Comparison of ENCODE assay signal across 8 cellular contexts in genomic region chr7:23530901-23531793, GRCh38. TPM values are rescaled to one million over a fixed set of nuclear protein-coding genes. Genes with fewer than 3 reads are reported as not detected.
DNase-seq lines count a peak whose midpoint lies in the region; ATAC-seq and TF ChIP-seq lines count a peak whose summit lies in the region.

No MANE protein-coding gene starts in this region.

- no peaks in the 10 kb centered on the region for H3K36me3 ChIP-seq in BJ (ENCODE audit: control insufficient read depth, insufficient read depth, low read length)
- no peaks in the 10 kb centered on the region for H3K36me3 ChIP-seq in esophagus muscularis mucosa
- H3K36me3 ChIP-seq in muscle layer of duodenum (ENCODE audit: control insufficient read depth in 1 of 2, insufficient read depth in 2 of 2, low read length in 2 of 2) = peaks cover 0 to 4% of the 10 kb centered on the region in 2 donors

- H3K9me3 ChIP-seq in esophagus muscularis mucosa (no peaks in the 10 kb centered on the region), muscle layer of duodenum (ENCODE audit: control insufficient read depth in 1 of 2, low read length in 2 of 2) (no peaks in the 10 kb centered on the region)

- no peaks in the 10 kb centered on the region for H3K27me3 Mint-ChIP-seq in activated T-cell treated with anti-CD3 and anti-CD28 coated beads, Interleukin-2, amount 50 U/mL, for 72 hours (ENCODE audit: low read depth)
- H3K27me3 Mint-ChIP-seq in stimulated activated memory B cell treated with anti-CD40 and anti-IgM and Interleukin-4, amounts not matched to agents 10 μg/mL and 1 μg/mL and 100 μg/mL, for 72 hours = no peaks in the 10 kb centered on the region

- WGBS in esophagus muscularis mucosa = under 1% methylated on average over 42 of the region's 58 CpGs

- POLR2A ChIA-PET in BJ (lab: Charles Lee) = interaction anchor here (0.6 kb wide), 2 partner anchors 40 to 566 kb away, joined by 6 to 8 read pairs; no protein-coding TSS in a partner anchor

- H3K4me3 Mint-ChIP-seq in activated T-cell treated with anti-CD3 and anti-CD28 coated beads, Interleukin-2, amount 50 U/mL, for 72 hours = peak overlapping the region; percentile 100
- H3K4me3 Mint-ChIP-seq in stimulated activated memory B cell treated with anti-CD40 and anti-IgM and Interleukin-4, amounts not matched to agents 10 μg/mL and 1 μg/mL and 100 μg/mL, for 72 hours = peak overlapping the region; percentile 99

- H3K4me1 ChIP-seq in esophagus muscularis mucosa (peaks cover 24 to 50% (median 47%) of the 10 kb centered on the region in 4 donors), muscle layer of duodenum (ENCODE audit: control insufficient read depth in 1 of 2, insufficient read depth in 2 of 2, low read length in 2 of 2) (peaks cover 12 to 35% of the 10 kb centered on the region in 2 donors)

- H3K27ac Mint-ChIP-seq in activated T-cell treated with anti-CD3 and anti-CD28 coated beads, Interleukin-2, amount 50 U/mL, for 72 hours = peak overlapping the region; percentile 100
- H3K27ac Mint-ChIP-seq in stimulated activated memory B cell treated with anti-CD40 and anti-IgM and Interleukin-4, amounts not matched to agents 10 μg/mL and 1 μg/mL and 100 μg/mL, for 72 hours = peak overlapping the region; percentile 100

- no peaks in the 10 kb centered on the region for H3K9me3 Mint-ChIP-seq in activated T-cell treated with anti-CD3 and anti-CD28 coated beads, Interleukin-2, amount 50 U/mL, for 72 hours
- no peaks in the 10 kb centered on the region for H3K9me3 Mint-ChIP-seq in stimulated activated memory B cell treated with anti-CD40 and anti-IgM and Interleukin-4, amounts not matched to agents 10 μg/mL and 1 μg/mL and 100 μg/mL, for 72 hours

- H3K36me3 Mint-ChIP-seq in activated T-cell treated with anti-CD3 and anti-CD28 coated beads, Interleukin-2, amount 50 U/mL, for 72 hours (ENCODE audit: insufficient read depth in 2 of 2) = peaks cover 10 to 18% of the 10 kb centered on the region in 2 donors
- no peaks in the 10 kb centered on the region for H3K36me3 Mint-ChIP-seq in stimulated activated memory B cell treated with anti-CD40 and anti-IgM and Interleukin-4, amounts not matched to agents 10 μg/mL and 1 μg/mL and 100 μg/mL, for 72 hours

- peak overlapping the region; percentile 63 for H3K4me3 ChIP-seq in BJ (ENCODE audit: low read depth, low read length)
- peak overlapping the region; percentile 84 to 99 (median 94) for H3K4me3 ChIP-seq in esophagus muscularis mucosa
- H3K4me3 ChIP-seq in muscle layer of duodenum (ENCODE audit: low read depth in 1 of 2, low read length in 2 of 2) = peak overlapping the region; percentile 84 to 87

- CTCF ChIA-PET in BJ (lab: Yijun Ruan, JAX) = interaction anchor here (0.8 to 1.7 kb wide), 3 partner anchors 10 to 259 kb away, joined by 4 to 5 read pairs (median 4); no protein-coding TSS in a partner anchor

- H3K27me3 ChIP-seq in BJ (ENCODE audit: control insufficient read depth, insufficient read depth, low read length) (no peaks in the 10 kb centered on the region), esophagus muscularis mucosa (no peaks in the 10 kb centered on the region), muscle layer of duodenum (ENCODE audit: low read depth, low read length) (no peaks in the 10 kb centered on the region)

- peaks cover 55% of the 10 kb centered on the region for H3K4me1 Mint-ChIP-seq in activated T-cell treated with anti-CD3 and anti-CD28 coated beads, Interleukin-2, amount 50 U/mL, for 72 hours (ENCODE audit: low read depth)
- H3K4me1 Mint-ChIP-seq in stimulated activated memory B cell treated with anti-CD40 and anti-IgM and Interleukin-4, amounts not matched to agents 10 μg/mL and 1 μg/mL and 100 μg/mL, for 72 hours = peaks cover 50% of the 10 kb centered on the region

- no peak for TF ChIP-seq POLR2A in esophagus muscularis mucosa (IDR thresholded peaks at IDR 0.05; ENCODE audit: low read depth)

- DNase-seq in BJ (ENCODE audit: low read depth) (no peak), NOMO-1 treated with dmso at 0.1 percent for 144 hours (lab: John Stamatoyannopoulos, UW; ENCODE audit: unreplicated experiment) (peak; percentile 17), esophagus muscularis mucosa (ENCODE audit: extremely low spot score) (peak; percentile 92)
- peak; percentile 58 to 62 for DNase-seq in activated T-cell treated with anti-CD3 and anti-CD28 coated beads, Interleukin-2, amount 50 U/mL, for 72 hours

- no peak for TF ChIP-seq EP300 in esophagus muscularis mucosa (IDR thresholded peaks at IDR 0.05)

- intact Hi-C loops in esophagus muscularis mucosa (cut with DNase I) = no loop called here

- ATAC-seq in GM19025 (IDR thresholded peaks at IDR 0.05; ENCODE audit: low read depth, unreplicated experiment) (peak; percentile 26), HG03280 (IDR thresholded peaks at IDR 0.05; ENCODE audit: unreplicated experiment) (peak; percentile 25)
- peak; percentile 49 to 53 for ATAC-seq in activated T-cell treated with anti-CD3 and anti-CD28 coated beads, Interleukin-2, amount 50 U/mL, for 72 hours (replicated peaks in 1 of 2)
- ATAC-seq in stimulated activated memory B cell treated with anti-CD40 and anti-IgM and Interleukin-4, amounts not matched to agents 10 μg/mL and 1 μg/mL and 100 μg/mL, for 72 hours = peak; percentile 53

- H3K27ac ChIP-seq in esophagus muscularis mucosa (replicated peaks in 1 of 4) (peak overlapping the region; percentile 96 to 99 (median 98)), muscle layer of duodenum (ENCODE audit: low read length) (peak overlapping the region; percentile 99)

- TF ChIP-seq CTCF in BJ (IDR thresholded peaks at IDR 0.05; ENCODE audit: insufficient read depth, low read depth, low read length) = peak; percentile 19; the same call in 1 of the 2 replicates
- no peak for TF ChIP-seq CTCF in esophagus muscularis mucosa (IDR thresholded peaks at IDR 0.05)

RNA-seq across cellular contexts. Expression of gene TRA2A, which starts 0.6 kb away (rescaled TPM):
- polyA plus RNA-seq in BJ (2011; rRNA removed) = 29.3 and 56.2 TPM in 2 replicates
- 45.7 and 46.0 TPM in 2 replicates for polyA minus RNA-seq in BJ (2011; rRNA and poly(A)+ RNA removed)
- 10 to 100 TPM; 96.8 to 97.3 TPM for total RNA-seq in activated T-cell treated with anti-CD3 and anti-CD28 coated beads, Interleukin-2, amount 50 U/mL, for 72 hours
- total RNA-seq in esophagus muscularis mucosa = 10 to 100 TPM; 16.7 to 35.3 (median 28.7) TPM
